1 cellular context compared by ENCODE assay signal in the genomic region with DNA sequence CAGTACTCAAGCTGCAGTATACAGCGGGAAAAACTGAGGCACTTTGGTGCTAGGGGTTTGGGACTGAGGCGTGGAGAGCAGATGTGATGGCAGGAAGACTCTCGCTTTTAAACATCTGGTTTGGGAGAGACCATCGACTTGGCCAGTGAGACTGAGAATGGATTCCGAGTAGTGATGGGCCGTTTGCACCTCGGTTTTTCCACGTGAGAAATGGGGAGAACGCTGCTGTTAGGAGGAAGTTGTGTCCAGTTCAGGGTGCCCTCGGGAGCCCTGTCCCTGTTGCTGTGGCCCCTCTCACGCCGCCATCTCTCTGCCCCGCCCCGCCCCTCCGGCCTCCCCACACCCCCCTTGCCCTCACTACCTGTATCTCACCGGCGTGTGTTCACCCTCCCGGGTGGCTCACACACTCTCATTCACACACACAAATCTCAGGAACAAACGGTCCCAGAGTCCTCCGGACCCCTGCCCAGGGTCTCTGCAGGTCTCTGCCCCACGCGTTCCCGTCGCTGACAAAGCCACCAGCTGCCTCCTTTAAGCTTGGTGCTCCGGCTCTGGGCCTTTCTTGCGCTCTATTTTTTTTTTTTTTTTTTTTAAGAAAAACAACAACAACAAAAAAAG.
TF ChIP-seq lines count a peak whose summit lies in the region.

No MANE protein-coding gene starts in this region.

TF ChIP-seq in endothelial cell of umbilical vein, 7 proteins besides CTCF, POLR2A, EP300 and RAD21:
- TF ChIP-seq EZH2 (IDR thresholded peaks at IDR 0.05; ENCODE audit: borderline replicate concordance, low read depth, low read length, severe bottlenecking) (no peak), FOS (IDR thresholded peaks at IDR 0.05; ENCODE audit: borderline replicate concordance, insufficient read depth, low read length) (no peak), POLR2AphosphoS5 (IDR thresholded peaks at IDR 0.05; ENCODE audit: insufficient read depth, low read depth, low read length) (no peak), MYC (IDR thresholded peaks at IDR 0.05; ENCODE audit: low read depth, low read length) (no peak), JUN (IDR thresholded peaks at IDR 0.05; ENCODE audit: borderline replicate concordance, insufficient read depth, insufficient read length, low read depth) (no peak), GATA2 (IDR thresholded peaks at IDR 0.05; ENCODE audit: insufficient read depth, insufficient read length, low read depth, low read length) (no peak)
- TF ChIP-seq, protein P1, sequence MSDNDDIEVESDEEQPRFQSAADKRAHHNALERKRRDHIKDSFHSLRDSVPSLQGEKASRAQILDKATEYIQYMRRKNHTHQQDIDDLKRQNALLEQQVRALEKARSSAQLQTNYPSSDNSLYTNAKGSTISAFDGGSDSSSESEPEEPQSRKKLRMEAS (IDR thresholded peaks at IDR 0.05; ENCODE audit: insufficient read depth, insufficient read length), result no peak
